Comparison of ENCODE assay signal across 6 cellular contexts in genomic region chr21:29074007-29074376, GRCh38. TPM values are rescaled to one million over a fixed set of nuclear protein-coding genes. Genes with fewer than 3 reads are reported as not detected.
A peak's percentile ranks its signal among the peaks of the same experiment; 100 is the strongest.
DNase-seq lines count a peak whose midpoint lies in the region; ATAC-seq and TF ChIP-seq lines count a peak whose summit lies in the region.

No MANE protein-coding gene starts in this region.

- TSS peak; percentile 57 for BruUV-seq in mammary epithelial cell (replicated peaks; lab: Mats Ljungman, UMichigan)

- H3K36me3 ChIP-seq in GM06990 (ENCODE audit: control insufficient read depth, insufficient read depth, low read length) (no peaks in the 10 kb centered on the region; the same call in 1 of the 2 replicates), mammary epithelial cell (ENCODE audit: insufficient read depth, low read length) (peaks cover 3% of the 10 kb centered on the region), neutrophil (peaks cover 1% of the 10 kb centered on the region)

- peak overlapping the region; percentile 80 for H3K4me3 ChIP-seq in GM06990 (replicated peaks; ENCODE audit: low read depth, low read length)
- peak overlapping the region; percentile 74 to 88 (median 75) for H3K4me3 ChIP-seq in mammary epithelial cell (replicated peaks in 1 of 3; ENCODE audit: insufficient read depth in 1 of 3, low read depth in 2 of 3, low read length in 3 of 3)
- peak overlapping the region; percentile 76 to 80 for H3K4me3 ChIP-seq in neutrophil (ENCODE audit: low read depth in 1 of 2, low read length in 1 of 2)

- CTCF ChIA-PET in mammary epithelial cell (lab: Charles Lee; ENCODE audit: low non-redundant PET), result interaction anchor here (0.6 to 0.8 kb wide), 3 partner anchors 17 to 224 kb away, joined by 3 to 6 read pairs (median 5); no protein-coding TSS in a partner anchor

- in situ Hi-C loops in mammary epithelial cell (cut with MboI; ENCODE audit: low sequenced_read_pairs in 2 of 2), result no loop called here

- no peaks in the 10 kb centered on the region for H4K20me1 ChIP-seq in mammary epithelial cell (ENCODE audit: insufficient read depth, low read length)

- dilution Hi-C loops in mammary epithelial cell (cut with HindIII; ENCODE audit: low sequenced_read_pairs), result no loop called here

- peak overlapping the region; percentile 87 for H3K27ac ChIP-seq in mammary epithelial cell (ENCODE audit: insufficient read depth, low read depth, low read length)
- peak overlapping the region; percentile 80 for H3K27ac ChIP-seq in neutrophil

- WGBS in mammary epithelial cell (ENCODE audit: low coverage, missing lambda C conversion rate), result 1% methylated on average over 9 of the region's 9 CpGs

- peak; percentile 3 for ATAC-seq in HG02973 (IDR thresholded peaks at IDR 0.05; ENCODE audit: unreplicated experiment)

- peak overlapping the region; percentile 92 for H2AFZ ChIP-seq in mammary epithelial cell (ENCODE audit: low read depth, low read length)

- H3K79me2 ChIP-seq in mammary epithelial cell (ENCODE audit: insufficient read depth, low read length), result peaks cover 46% of the 10 kb centered on the region

- peaks cover 27% of the 10 kb centered on the region for H3K4me1 ChIP-seq in mammary epithelial cell (ENCODE audit: insufficient read depth, low read length)
- peaks cover 26 to 41% of the 10 kb centered on the region in 2 experiments for H3K4me1 ChIP-seq in neutrophil (ENCODE audit: control insufficient read depth in 1 of 2, insufficient read depth in 1 of 2, low read depth in 1 of 2, low read length in 1 of 2)

- TF ChIP-seq CTCF in GM06990 (IDR thresholded peaks at IDR 0.05; ENCODE audit: insufficient read depth, low read length, poor library complexity, severe bottlenecking) (no peak), mammary epithelial cell (conservative IDR thresholded peaks at IDR 0.05 in 1 of 2, IDR thresholded peaks at IDR 0.05 in 1 of 2; ENCODE audit: extremely low read depth in 1 of 2, insufficient read depth in 1 of 2, low read depth in 1 of 2, low read length in 2 of 2) (no peak), neutrophil (IDR thresholded peaks at IDR 0.05) (no peak)

- no peaks in the 10 kb centered on the region for H3K27me3 ChIP-seq in GM06990 (replicated peaks; ENCODE audit: control insufficient read depth, insufficient read depth, low read length)
- H3K27me3 ChIP-seq in mammary epithelial cell (ENCODE audit: insufficient read depth, low read length), result no peaks in the 10 kb centered on the region
- no peaks in the 10 kb centered on the region for H3K27me3 ChIP-seq in neutrophil

- no peaks in the 10 kb centered on the region for H3K9me3 ChIP-seq in mammary epithelial cell (replicated peaks; ENCODE audit: insufficient read depth, low read length)
- no peaks in the 10 kb centered on the region for H3K9me3 ChIP-seq in neutrophil

- DNase-seq in GM06990 (ENCODE audit: extremely low read depth, insufficient read length) (no peak), mammary epithelial cell (no peak), OCI-M1 (lab: John Stamatoyannopoulos, UW) (no peak), occipital lobe (lab: John Stamatoyannopoulos, UW) (no peak)

- H3K9ac ChIP-seq in mammary epithelial cell (ENCODE audit: insufficient read depth, low read length), result peak overlapping the region; percentile 81

- H3K4me2 ChIP-seq in mammary epithelial cell (ENCODE audit: insufficient read depth, low read depth, low read length), result peak overlapping the region; percentile 89

- intact Hi-C loops in mammary epithelial cell (cut with micrococcal nuclease), result loop anchor here (5.0 to 10.0 kb wide), 3 partner anchors 47 to 1071 kb away; no protein-coding TSS in a partner anchor

RNA-seq across cellular contexts. Expression of gene CCT8, which starts 0.5 kb away (rescaled TPM):
- total RNA-seq in mammary epithelial cell (100 to 1,000 TPM; 124 to 195 TPM), occipital lobe (310 TPM)
- 188 TPM for polyA plus RNA-seq in mammary epithelial cell
- polyA minus RNA-seq in mammary epithelial cell, result 187 TPM

RNA-seq across cellular contexts. Expression of gene USP16, which starts 49.5 kb away (rescaled TPM):
- total RNA-seq in mammary epithelial cell (10 to 100 TPM; 17.3 to 28.1 TPM), occipital lobe (39.1 TPM)
- 12.4 TPM for polyA plus RNA-seq in mammary epithelial cell
- polyA minus RNA-seq in mammary epithelial cell, result 15.6 TPM

RNA-seq across cellular contexts. Expression of gene RWDD2B, which starts 54.8 kb away (rescaled TPM):
- total RNA-seq in mammary epithelial cell, result 10 to 100 TPM; 19.7 to 30.2 TPM
- polyA plus RNA-seq in mammary epithelial cell, result 20.4 TPM
- polyA minus RNA-seq in mammary epithelial cell, result 12.4 TPM
- 8.3 TPM for total RNA-seq in occipital lobe

RNA-seq across cellular contexts. Expression of gene MAP3K7CL, which starts 56.5 kb away (rescaled TPM):
- 1 to 10 TPM; 6.0 to 7.7 TPM for total RNA-seq in mammary epithelial cell
- polyA plus RNA-seq in mammary epithelial cell, result 6.2 TPM
- not detected for polyA minus RNA-seq in mammary epithelial cell
- total RNA-seq in occipital lobe, result 1.6 TPM
